Comparison of ENCODE assay signal across 12 cellular contexts in the genomic region with DNA sequence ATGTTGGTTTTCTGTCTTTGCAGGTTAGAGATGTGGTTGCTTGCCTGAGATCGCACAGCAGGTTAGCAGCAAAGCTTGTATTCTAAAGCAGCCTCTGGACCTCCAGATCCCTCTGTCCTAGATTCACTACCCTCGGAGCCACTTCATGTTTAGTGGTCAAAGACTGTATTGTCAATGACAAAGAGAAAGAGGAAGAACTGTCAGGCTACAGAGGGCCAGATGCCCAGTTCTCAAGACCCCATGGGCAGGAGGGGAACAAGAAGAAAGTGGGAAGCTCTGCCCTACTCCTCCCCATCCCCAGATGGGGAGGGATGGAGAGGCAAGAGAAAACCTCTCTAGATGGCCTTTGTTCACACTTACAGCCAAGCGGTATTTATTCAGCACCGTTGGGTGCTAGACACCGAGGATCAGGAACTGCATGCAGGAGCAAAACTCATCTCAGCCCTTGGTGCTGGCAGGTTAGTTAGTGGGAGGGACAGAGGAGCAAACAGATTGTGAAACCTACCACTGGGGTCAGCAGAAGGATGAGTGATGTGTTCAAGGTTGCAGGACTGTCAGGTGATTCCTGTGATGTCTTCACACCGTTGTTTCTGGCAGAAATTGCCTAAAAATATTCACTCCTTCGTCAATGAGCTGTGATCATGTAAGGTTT. TPM values are rescaled to one million over a fixed set of nuclear protein-coding genes. Genes with fewer than 3 reads are reported as not detected.
DNase-seq lines count a peak whose midpoint lies in the region; ATAC-seq and TF ChIP-seq lines count a peak whose summit lies in the region.
"Had no signal": no experiment of that assay in that cellular context is flagged by ENCODE, and none has a peak within 500 bp of the region (broad histone marks: within the 10 kb centered on the region; RNA-seq: fewer than 3 reads in every experiment).

No MANE protein-coding gene starts in this region.

- peak; percentile 63 to 74 for TF ChIP-seq RAD21 in liver (IDR thresholded peaks at IDR 0.05)

- 39% methylated on average over 7 of the region's 7 CpGs for WGBS in liver

- intact Hi-C loops in PC-3 (cut with micrococcal nuclease): no loop called here

- no peaks in the 10 kb centered on the region for H3K27me3 ChIP-seq in liver (ENCODE audit: control insufficient read depth in 4 of 4, insufficient read depth in 4 of 4, low read length in 3 of 4)
- H3K27me3 ChIP-seq in PC-3 (ENCODE audit: low read length): no peaks in the 10 kb centered on the region
- H3K27me3 ChIP-seq in SJCRH30: no peaks in the 10 kb centered on the region

- DNase-seq in AML-193 (lab: John Stamatoyannopoulos, UW): peak; percentile 38 to 52
- peak; percentile 43 for DNase-seq in HuH-7.5 (ENCODE audit: low spot score)
- peak; percentile 43 for DNase-seq in RPMI8226
- DNase-seq in PC-3: no peak
- DNase-seq in SJCRH30: no peak
- DNase-seq: DMS153; effector CD4-positive, alpha-beta T cell; psoas muscle; T-helper 9 cell had no signal

- H3K4me1 ChIP-seq in liver (ENCODE audit: control insufficient read depth in 4 of 4, insufficient read depth in 4 of 4, low read length in 3 of 4) (peaks cover 9 to 31% (median 16%) of the 10 kb centered on the region in 4 donors), PC-3 (ENCODE audit: insufficient read depth, low read length) (peaks cover 34% of the 10 kb centered on the region), SJCRH30 (no peaks in the 10 kb centered on the region; the same call in 1 of the 2 replicates)
- H3K4me1 ChIP-seq: psoas muscle had no signal

- BruUV-seq in PC-3 (replicated peaks; lab: Mats Ljungman, UMichigan): no TSS peak

- peak overlapping the region; percentile 86 to 88 for H3K27ac ChIP-seq in liver (ENCODE audit: low read depth in 1 of 2, low read length in 2 of 2)
- no peak overlapping the region for H3K27ac ChIP-seq in PC-3 (ENCODE audit: low read length)
- H3K27ac ChIP-seq in SJCRH30: no peak overlapping the region
- H3K27ac ChIP-seq: psoas muscle had no signal

- H3K4me2 ChIP-seq in PC-3 (ENCODE audit: low read length): no peak overlapping the region

- CTCF ChIA-PET in PC-3 (lab: Charles Lee): no interaction called here

- H3K79me2 ChIP-seq in PC-3 (ENCODE audit: low read length): no peaks in the 10 kb centered on the region

- no peaks in the 10 kb centered on the region for H3F3A ChIP-seq in PC-3 (ENCODE audit: low read length, unreplicated experiment)

- ATAC-seq in GM18867 (IDR thresholded peaks at IDR 0.05; ENCODE audit: unreplicated experiment) (no peak), PC-3 (no peak), HG03354 (IDR thresholded peaks at IDR 0.05; ENCODE audit: poor library complexity, severe bottlenecking, unreplicated experiment) (no peak)
- ATAC-seq: psoas muscle had no signal

- H3K9me3 ChIP-seq in liver (ENCODE audit: control insufficient read depth in 4 of 4, low read length in 3 of 4) (no peaks in the 10 kb centered on the region), PC-3 (ENCODE audit: low read length) (no peaks in the 10 kb centered on the region), SJCRH30 (replicated peaks) (no peaks in the 10 kb centered on the region)
- H3K9me3 ChIP-seq: psoas muscle had no signal

- H3K9me2 ChIP-seq in PC-3 (replicated peaks; ENCODE audit: low read length): no peaks in the 10 kb centered on the region

- TF ChIP-seq CTCF in liver (IDR thresholded peaks at IDR 0.05; ENCODE audit: low read depth, low read length, missing input control) (no peak), PC-3 (conservative IDR thresholded peaks at IDR 0.05; ENCODE audit: low read depth, low read length) (no peak)

- H2AFZ ChIP-seq in PC-3 (ENCODE audit: low read length): no peak overlapping the region

- H3K36me3 ChIP-seq in liver (ENCODE audit: control insufficient read depth in 4 of 4, insufficient read depth in 3 of 4, low read depth in 1 of 4, low read length in 3 of 4) (no peaks in the 10 kb centered on the region), PC-3 (ENCODE audit: low read depth, low read length) (no peaks in the 10 kb centered on the region), SJCRH30 (no peaks in the 10 kb centered on the region)

- POLR2A ChIA-PET in PC-3 (lab: Charles Lee; ENCODE audit: unreplicated experiment): no interaction called here

- no peak overlapping the region for H3K9ac ChIP-seq in liver (ENCODE audit: low read depth in 1 of 2, low read length in 2 of 2)
- no peak overlapping the region for H3K9ac ChIP-seq in PC-3 (ENCODE audit: low read length)

- no peaks in the 10 kb centered on the region for H4K20me1 ChIP-seq in PC-3 (ENCODE audit: low read length)

- H3K4me3 ChIP-seq in liver (ENCODE audit: low read depth in 1 of 3, low read length in 3 of 3) (no peak overlapping the region), PC-3 (ENCODE audit: low read length) (no peak overlapping the region), SJCRH30 (no peak overlapping the region)
- H3K4me3 ChIP-seq: psoas muscle had no signal

TF ChIP-seq in liver, 16 proteins besides CTCF, POLR2A, EP300 and RAD21:
- peak; percentile 67 for TF ChIP-seq FOXA1 (IDR thresholded peaks at IDR 0.05)
- no peak for TF ChIP-seq TAF1 (conservative IDR thresholded peaks at IDR 0.05)
- peak; percentile 79 for TF ChIP-seq SP1 (IDR thresholded peaks at IDR 0.05)
- TF ChIP-seq EGR1 (IDR thresholded peaks at IDR 0.05; ENCODE audit: low read depth in 2 of 2): no peak
- TF ChIP-seq, protein P1, sequence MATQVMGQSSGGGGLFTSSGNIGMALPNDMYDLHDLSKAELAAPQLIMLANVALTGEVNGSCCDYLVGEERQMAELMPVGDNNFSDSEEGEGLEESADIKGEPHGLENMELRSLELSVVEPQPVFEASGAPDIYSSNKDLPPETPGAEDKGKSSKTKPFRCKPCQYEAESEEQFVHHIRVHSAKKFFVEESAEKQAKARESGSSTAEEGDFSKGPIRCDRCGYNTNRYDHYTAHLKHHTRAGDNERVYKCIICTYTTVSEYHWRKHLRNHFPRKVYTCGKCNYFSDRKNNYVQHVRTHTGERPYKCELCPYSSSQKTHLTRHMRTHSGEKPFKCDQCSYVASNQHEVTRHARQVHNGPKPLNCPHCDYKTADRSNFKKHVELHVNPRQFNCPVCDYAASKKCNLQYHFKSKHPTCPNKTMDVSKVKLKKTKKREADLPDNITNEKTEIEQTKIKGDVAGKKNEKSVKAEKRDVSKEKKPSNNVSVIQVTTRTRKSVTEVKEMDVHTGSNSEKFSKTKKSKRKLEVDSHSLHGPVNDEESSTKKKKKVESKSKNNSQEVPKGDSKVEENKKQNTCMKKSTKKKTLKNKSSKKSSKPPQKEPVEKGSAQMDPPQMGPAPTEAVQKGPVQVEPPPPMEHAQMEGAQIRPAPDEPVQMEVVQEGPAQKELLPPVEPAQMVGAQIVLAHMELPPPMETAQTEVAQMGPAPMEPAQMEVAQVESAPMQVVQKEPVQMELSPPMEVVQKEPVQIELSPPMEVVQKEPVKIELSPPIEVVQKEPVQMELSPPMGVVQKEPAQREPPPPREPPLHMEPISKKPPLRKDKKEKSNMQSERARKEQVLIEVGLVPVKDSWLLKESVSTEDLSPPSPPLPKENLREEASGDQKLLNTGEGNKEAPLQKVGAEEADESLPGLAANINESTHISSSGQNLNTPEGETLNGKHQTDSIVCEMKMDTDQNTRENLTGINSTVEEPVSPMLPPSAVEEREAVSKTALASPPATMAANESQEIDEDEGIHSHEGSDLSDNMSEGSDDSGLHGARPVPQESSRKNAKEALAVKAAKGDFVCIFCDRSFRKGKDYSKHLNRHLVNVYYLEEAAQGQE (IDR thresholded peaks at IDR 0.05): peak; percentile 90
- peak; percentile 84 to 93 for TF ChIP-seq HNF4A (conservative IDR thresholded peaks at IDR 0.05)
- peak; percentile 82 for TF ChIP-seq ATF3 (IDR thresholded peaks at IDR 0.05)
- TF ChIP-seq HNF4G (IDR thresholded peaks at IDR 0.05): peak; percentile 33
- TF ChIP-seq NR2F2 (IDR thresholded peaks at IDR 0.05): no peak
- peak; percentile 96 to 98 for TF ChIP-seq RXRA (IDR thresholded peaks at IDR 0.05)
- TF ChIP-seq, protein P2, sequence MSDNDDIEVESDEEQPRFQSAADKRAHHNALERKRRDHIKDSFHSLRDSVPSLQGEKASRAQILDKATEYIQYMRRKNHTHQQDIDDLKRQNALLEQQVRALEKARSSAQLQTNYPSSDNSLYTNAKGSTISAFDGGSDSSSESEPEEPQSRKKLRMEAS (IDR thresholded peaks at IDR 0.05): peak; percentile 89
- TF ChIP-seq GABPA (IDR thresholded peaks at IDR 0.05 in 1 of 2, conservative IDR thresholded peaks at IDR 0.05 in 1 of 2): no peak
- TF ChIP-seq YY1 (IDR thresholded peaks at IDR 0.05): no peak
- TF ChIP-seq FOXA2 (IDR thresholded peaks at IDR 0.05): peak; percentile 85
- TF ChIP-seq JUND (IDR thresholded peaks at IDR 0.05): peak in 1 of 2 donors; percentile 88
- TF ChIP-seq ZBTB33 (IDR thresholded peaks at IDR 0.05): peak; percentile 72

RNA-seq across cellular contexts. Expression of gene PTPRJ, which starts 38.3 kb away (rescaled TPM):
- total RNA-seq in liver: 10 to 100 TPM; 23.3 to 24.7 TPM
- polyA plus RNA-seq in liver: 1 to 10 TPM; 4.1 to 5.8 TPM
- total RNA-seq in PC-3 (2014; rRNA removed): 10.5 and 12.8 TPM in 2 replicates
- 0.68 and 1.0 TPM in 2 replicates for total RNA-seq in SJCRH30 (2014; rRNA removed; shearing (Covaris generic))

Comparison
In these comparisons a context has a peak if more than half of its experiments do, and no peak if none do; other contexts are left out.
1. DNase-seq: peak in AML-193 (2 of 2), HuH-7.5 (single experiment) and RPMI8226 (single experiment); none in PC-3 (single experiment) and SJCRH30 (0 of 2).
2. H3K27ac ChIP-seq: peak in liver (2 of 2); none in PC-3 (single experiment) and SJCRH30 (single experiment).